1 cellular context compared by ENCODE assay signal in the genomic region with DNA sequence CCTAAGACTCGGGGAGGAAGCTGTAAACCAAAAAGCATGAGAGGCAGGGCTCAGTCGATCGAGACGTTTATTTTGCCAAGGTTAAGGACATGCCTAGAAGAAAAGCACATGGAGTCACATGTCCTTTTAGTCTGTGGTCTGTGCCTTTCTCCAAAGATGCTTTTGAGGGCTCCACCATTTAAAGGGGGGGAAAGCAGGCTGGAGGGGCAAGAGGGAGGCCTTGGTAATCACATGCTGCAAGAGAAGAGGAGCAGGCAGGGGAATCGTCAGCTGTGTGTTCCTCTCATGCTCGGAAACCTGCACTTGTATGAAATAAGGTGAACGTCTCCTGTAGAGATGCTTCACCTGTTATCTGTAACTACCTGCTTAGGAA.
TF ChIP-seq lines count a peak whose summit lies in the region.

No MANE protein-coding gene starts in this region.

TF ChIP-seq in A549, 52 proteins besides CTCF, POLR2A, EP300 and RAD21 (continued from another document):
- TF ChIP-seq, protein P1, sequence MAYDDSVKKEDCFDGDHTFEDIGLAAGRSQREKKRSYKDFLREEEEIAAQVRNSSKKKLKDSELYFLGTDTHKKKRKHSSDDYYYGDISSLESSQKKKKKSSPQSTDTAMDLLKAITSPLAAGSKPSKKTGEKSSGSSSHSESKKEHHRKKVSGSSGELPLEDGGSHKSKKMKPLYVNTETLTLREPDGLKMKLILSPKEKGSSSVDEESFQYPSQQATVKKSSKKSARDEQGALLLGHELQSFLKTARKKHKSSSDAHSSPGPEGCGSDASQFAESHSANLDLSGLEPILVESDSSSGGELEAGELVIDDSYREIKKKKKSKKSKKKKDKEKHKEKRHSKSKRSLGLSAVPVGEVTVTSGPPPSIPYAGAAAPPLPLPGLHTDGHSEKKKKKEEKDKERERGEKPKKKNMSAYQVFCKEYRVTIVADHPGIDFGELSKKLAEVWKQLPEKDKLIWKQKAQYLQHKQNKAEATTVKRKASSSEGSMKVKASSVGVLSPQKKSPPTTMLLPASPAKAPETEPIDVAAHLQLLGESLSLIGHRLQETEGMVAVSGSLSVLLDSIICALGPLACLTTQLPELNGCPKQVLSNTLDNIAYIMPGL (CRISPR knock-in tag; IDR thresholded peaks at IDR 0.05; ENCODE audit: borderline replicate concordance): no peak
- TF ChIP-seq CBX2 (IDR thresholded peaks at IDR 0.05; ENCODE audit: borderline replicate concordance, low read depth): no peak
- no peak for TF ChIP-seq EHMT2 (IDR thresholded peaks at IDR 0.05; ENCODE audit: low read depth)
